Comparison of ENCODE assay signal across 26 cellular contexts in the genomic region with DNA sequence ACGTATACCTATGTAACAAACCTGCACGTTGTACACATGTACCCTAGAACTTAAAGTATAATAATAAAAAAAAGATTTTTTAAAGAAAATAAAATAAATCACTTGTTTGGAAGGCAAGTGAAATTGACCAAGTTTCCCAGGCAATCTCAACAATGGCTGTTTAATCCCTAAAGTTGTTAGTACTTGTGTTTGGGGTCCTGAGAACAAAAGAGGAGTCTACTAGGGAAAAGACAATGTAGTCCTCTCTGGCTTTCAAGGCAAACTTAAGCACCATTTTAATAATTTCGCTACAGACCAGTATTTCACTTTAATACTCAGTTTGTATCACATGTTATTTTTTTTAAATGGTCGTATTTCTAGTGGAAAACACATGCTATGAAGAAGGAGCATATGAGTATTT. TPM values are rescaled to one million over a fixed set of nuclear protein-coding genes. Genes with fewer than 3 reads are reported as not detected.
DNase-seq lines count a peak whose midpoint lies in the region; ATAC-seq and TF ChIP-seq lines count a peak whose summit lies in the region.
"Had no signal": no experiment of that assay in that cellular context is flagged by ENCODE, and none has a peak within 500 bp of the region (broad histone marks: within the 10 kb centered on the region; RNA-seq: fewer than 3 reads in every experiment).

No MANE protein-coding gene starts in this region.

- H3K79me2 ChIP-seq in GM23338 (replicated peaks; ENCODE audit: insufficient read depth) (peaks cover 81% of the 10 kb centered on the region), neural progenitor cell (ENCODE audit: low read depth) (peaks cover 99% of the 10 kb centered on the region)

- ATAC-seq in GM23338 (no peak), HG03139 (IDR thresholded peaks at IDR 0.05; ENCODE audit: unreplicated experiment) (no peak)
- ATAC-seq: CD8-positive, alpha-beta T cell had no signal

- intact Hi-C loops in adrenal gland (cut with DNase I) = no loop called here

- H3K27ac ChIP-seq in GM23338 (ENCODE audit: low read depth) (no peak overlapping the region), HUES48 (ENCODE audit: low read depth, low read length) (peak overlapping the region; percentile 79), neural progenitor cell (peak overlapping the region; percentile 94), adrenal gland (no peak overlapping the region)
- H3K27ac ChIP-seq: C4-2B had no signal

- no peaks in the 10 kb centered on the region for H3K9me3 Mint-ChIP-seq in GM23338
- H3K9me3 Mint-ChIP-seq in brain = no peaks in the 10 kb centered on the region
- H3K9me3 Mint-ChIP-seq in neural progenitor cell = peaks cover 2% of the 10 kb centered on the region
- H3K9me3 Mint-ChIP-seq in HFFc6 = no peaks in the 10 kb centered on the region
- H3K9me3 Mint-ChIP-seq: CD8-positive, alpha-beta T cell had no signal

- no peaks in the 10 kb centered on the region for H3K9me2 ChIP-seq in GM23338 (ENCODE audit: insufficient read depth)
- H3K9me2 ChIP-seq: SK-N-SH had no signal

- no peak overlapping the region for H2AFZ ChIP-seq in GM23338
- no peak overlapping the region for H2AFZ ChIP-seq in neural progenitor cell (replicated peaks)

- H3K4me3 ChIP-seq in GM23338 (no peak overlapping the region), HUES48 (ENCODE audit: low read depth, low read length) (no peak overlapping the region), neural progenitor cell (peak overlapping the region; percentile 37), adrenal gland (no peak overlapping the region)

- no peaks in the 10 kb centered on the region for H3K27me3 ChIP-seq in GM23338 (ENCODE audit: insufficient read depth)
- no peaks in the 10 kb centered on the region for H3K27me3 ChIP-seq in HUES48 (ENCODE audit: control insufficient read depth, insufficient read depth, low read length)
- H3K27me3 ChIP-seq in neural progenitor cell = no peaks in the 10 kb centered on the region
- no peaks in the 10 kb centered on the region for H3K27me3 ChIP-seq in adrenal gland

- TF ChIP-seq CTCF in GM23338 (conservative IDR thresholded peaks at IDR 0.05; ENCODE audit: low read depth in 2 of 2) = no peak
- TF ChIP-seq CTCF in brain (conservative IDR thresholded peaks at IDR 0.05) = no peak
- TF ChIP-seq CTCF in neural progenitor cell (IDR thresholded peaks at IDR 0.05) = no peak
- TF ChIP-seq CTCF in HFFc6 (IDR thresholded peaks at IDR 0.05) = no peak
- no peak for TF ChIP-seq CTCF in adrenal gland (IDR thresholded peaks at IDR 0.05)

- H3K4me1 Mint-ChIP-seq in GM23338 (peaks cover 67% of the 10 kb centered on the region), brain (peaks cover 71% of the 10 kb centered on the region), neural progenitor cell (peaks cover 71% of the 10 kb centered on the region), HFFc6 (ENCODE audit: low read depth) (peaks cover 77% of the 10 kb centered on the region)

- H3K36me3 ChIP-seq in GM23338 (ENCODE audit: insufficient read depth) (0 out of 2 replicates have a peak, but pooled peaks cover 6% of the 10 kb centered on the region), HUES48 (ENCODE audit: control insufficient read depth, insufficient read depth, low read length) (peaks cover 9% of the 10 kb centered on the region), neural progenitor cell (peaks cover 10% of the 10 kb centered on the region), adrenal gland (replicated peaks in 1 of 2) (no peaks in the 10 kb centered on the region)

- H3K36me3 Mint-ChIP-seq in GM23338 (ENCODE audit: low read depth) (peaks cover 18% of the 10 kb centered on the region), brain (peaks cover 19% of the 10 kb centered on the region), neural progenitor cell (peaks cover 16% of the 10 kb centered on the region), HFFc6 (ENCODE audit: low read depth) (peaks cover 14% of the 10 kb centered on the region)

- no peaks in the 10 kb centered on the region for H3F3A ChIP-seq in GM23338 (replicated peaks; ENCODE audit: low read depth)
- H3F3A ChIP-seq in neural progenitor cell (ENCODE audit: low read depth) = peaks cover 81% of the 10 kb centered on the region

- no peak overlapping the region for H3K4me3 Mint-ChIP-seq in GM23338
- H3K4me3 Mint-ChIP-seq in brain = peak overlapping the region in 3 of 5 experiments; percentile 29 to 58 (median 35)
- peak overlapping the region; percentile 65 for H3K4me3 Mint-ChIP-seq in neural progenitor cell
- H3K4me3 Mint-ChIP-seq in HFFc6 = no peak overlapping the region
- H3K4me3 Mint-ChIP-seq: B cell; CD8-positive, alpha-beta T cell had no signal

- H3K9me3 ChIP-seq in HUES48 (ENCODE audit: control insufficient read depth, insufficient read depth, low read length) (no peaks in the 10 kb centered on the region), neural progenitor cell (ENCODE audit: low read depth) (no peaks in the 10 kb centered on the region), adrenal gland (replicated peaks in 1 of 3) (no peaks in the 10 kb centered on the region)
- H3K9me3 ChIP-seq: Caco-2, SK-N-SH had no signal

- DNase-seq in GM23338 (ENCODE audit: low spot score) (peak; percentile 36), neural progenitor cell (ENCODE audit: low spot score) (peak; percentile 75), HFFc6 (no peak), adrenal gland (no peak)
- DNase-seq: Caco-2; CD8-positive, alpha-beta T cell; DMS 273 treated with DMSO at 0.1 percent for 48 hours; DMS79; EL; GDM1; H7; Kasumi-1; NCI-H1092 treated with DMSO at 0.1 percent for 48 hours; NCI-H1436; NCI-H187; NCI-H2171 treated with DMSO at 0.1 percent for 48 hours; NCI-H345; NCI-H524; NCI-H774; SK-N-SH; SW 1271 had no signal

- H3K9ac ChIP-seq in HUES48 (ENCODE audit: low read depth, low read length) (no peak overlapping the region), neural progenitor cell (no peak overlapping the region)
- H3K9ac ChIP-seq: SK-N-SH had no signal

- H3K27me3 Mint-ChIP-seq in GM23338 (ENCODE audit: insufficient read depth, low read depth, poor library complexity) = peaks cover 12% of the 10 kb centered on the region
- peaks cover 6% of the 10 kb centered on the region for H3K27me3 Mint-ChIP-seq in brain
- H3K27me3 Mint-ChIP-seq in neural progenitor cell (ENCODE audit: insufficient read depth, low read depth) = no peaks in the 10 kb centered on the region
- no peaks in the 10 kb centered on the region for H3K27me3 Mint-ChIP-seq in HFFc6 (ENCODE audit: insufficient read depth)
- H3K27me3 Mint-ChIP-seq: B cell had no signal

- peak overlapping the region; percentile 18; the same call in 1 of the 2 replicates for H3K4me2 ChIP-seq in GM23338
- H3K4me2 ChIP-seq in neural progenitor cell = peak overlapping the region; percentile 96
- H3K4me2 ChIP-seq: SK-N-SH had no signal

- 86 to 96% (median 92%) methylated on average over 4 of the region's 4 CpGs for WGBS in adrenal gland, 4 donors

- TF ChIP-seq POLR2A in adrenal gland (IDR thresholded peaks at IDR 0.05) = no peak

- H3K4me1 ChIP-seq in GM23338 (ENCODE audit: insufficient read depth) = peaks cover 63% of the 10 kb centered on the region
- H3K4me1 ChIP-seq in HUES48 (ENCODE audit: control insufficient read depth, insufficient read depth, low read length) = peaks cover 75% of the 10 kb centered on the region
- H3K4me1 ChIP-seq in neural progenitor cell = peaks cover 87% of the 10 kb centered on the region
- H3K4me1 ChIP-seq in adrenal gland (replicated peaks in 1 of 2) = peaks cover 17 to 21% of the 10 kb centered on the region in 2 donors

- H4K20me1 ChIP-seq in GM23338 (replicated peaks; ENCODE audit: insufficient read depth) = no peaks in the 10 kb centered on the region
- H4K20me1 ChIP-seq in neural progenitor cell (ENCODE audit: low read depth) = peaks cover 85% of the 10 kb centered on the region

- H3K27ac Mint-ChIP-seq in GM23338 = no peak overlapping the region; the same call in 1 of the 2 replicates
- peak overlapping the region in 1 of 5 experiments; percentile 51 for H3K27ac Mint-ChIP-seq in brain
- H3K27ac Mint-ChIP-seq in neural progenitor cell = peak overlapping the region; percentile 83
- H3K27ac Mint-ChIP-seq in HFFc6 = no peak overlapping the region
- H3K27ac Mint-ChIP-seq: B cell; CD8-positive, alpha-beta T cell had no signal

TF ChIP-seq in GM23338, 12 proteins besides CTCF, POLR2A, EP300 and RAD21:
- no peak for TF ChIP-seq POLR2AphosphoS5 (IDR thresholded peaks at IDR 0.05; ENCODE audit: low read depth)
- no peak for TF ChIP-seq ZNF331 (CRISPR knock-in tag; IDR thresholded peaks at IDR 0.05; ENCODE audit: low read depth)
- no peak for TF ChIP-seq ZNF114 (CRISPR knock-in tag; IDR thresholded peaks at IDR 0.05)
- TF ChIP-seq JUNB (IDR thresholded peaks at IDR 0.05; ENCODE audit: unreplicated experiment) = no peak
- TF ChIP-seq EZH2 (IDR thresholded peaks at IDR 0.05; ENCODE audit: low read depth, unreplicated experiment) = no peak

RNA-seq across cellular contexts. Expression of a gene that starts 14.2 kb away (rescaled TPM):
- total RNA-seq in GM23338 (2014; rRNA removed; shearing (Covaris generic)) = 70.4 and 76.7 TPM in 2 replicates
- polyA plus RNA-seq in GM23338 (2016; fragmentation: Nextera tagmentation; extraction: Ambion mirVana) (23.0 and 23.8 TPM in 2 replicates), brain (ENCODE audit: insufficient read depth, low read depth, low replicate concordance) (6.8 TPM), adrenal gland (10 to 100 TPM in 1 of 3 donors, 1 to 10 TPM in 2; 6.8 to 14.6 (median 7.4) TPM)
- total RNA-seq in neural progenitor cell (ENCODE audit: low replicate concordance) (185 and 218 TPM in 2 replicates), adrenal gland (10 to 100 TPM; 16.2 to 84.6 (median 36.8) TPM)
- total RNA-seq in HFFc6 (2021; fragmentation: NEBNext Ultra II Directional; extraction: Animal tissue kit (Norgen Biotek cat#: 25700)) = 100 to 1,000 TPM in 2 of 6 experiments, 10 to 100 TPM in 4; 86.0 to 106 (median 92.1) TPM

Comparison
In these comparisons a context has a peak if more than half of its experiments do, and no peak if none do; other contexts are left out.
1. DNase-seq: peak in GM23338 (single experiment) and neural progenitor cell (single experiment); none in HFFc6 (single experiment) and adrenal gland (0 of 7).
2. H3K27ac ChIP-seq: peak in HUES48 (single experiment) and neural progenitor cell (single experiment); none in GM23338 (single experiment) and adrenal gland (0 of 5).
3. H3K4me3 Mint-ChIP-seq: peak in brain (3 of 5) and neural progenitor cell (single experiment); none in GM23338 (single experiment) and HFFc6 (single experiment).